In the genomic region with DNA sequence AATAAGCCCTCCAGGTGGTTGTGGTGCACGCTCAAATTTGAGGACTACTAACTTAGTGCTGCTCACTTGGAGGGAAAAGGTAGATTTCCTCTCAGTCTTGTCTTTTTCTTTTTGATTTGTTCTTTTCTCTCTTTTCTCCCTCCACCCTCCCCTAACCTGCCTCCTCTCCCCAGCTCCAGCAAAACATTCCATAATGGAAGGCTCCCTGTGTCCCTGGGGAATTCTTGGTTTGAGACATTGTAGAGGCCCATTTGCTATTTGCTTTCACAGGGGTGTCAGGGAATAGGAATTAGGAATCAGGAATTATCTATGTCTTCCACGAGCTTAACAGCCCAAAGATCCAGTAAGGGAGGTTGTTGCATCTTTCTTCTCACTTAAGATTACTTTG, we compare ENCODE assay signal across 20 cellular contexts.
DNase-seq lines count a peak whose midpoint lies in the region; ATAC-seq, FAIRE-seq and TF ChIP-seq lines count a peak whose summit lies in the region.
"Had no signal": no experiment of that assay in that cellular context is flagged by ENCODE, and none has a peak within 500 bp of the region (broad histone marks: within the 10 kb centered on the region; RNA-seq: fewer than 3 reads in every experiment).

No MANE protein-coding gene starts in this region.

- H3K9me3 Mint-ChIP-seq in activated naive CD8-positive, alpha-beta T cell treated with anti-CD3 and anti-CD28 coated beads for 36 hours = no peaks in the 10 kb centered on the region
- no peaks in the 10 kb centered on the region for H3K9me3 Mint-ChIP-seq in activated naive CD8-positive, alpha-beta T cell treated with anti-CD3 and anti-CD28 coated beads, Interleukin-2, amount 50 U/mL, for 24 hours
- H3K9me3 Mint-ChIP-seq in type B pancreatic cell = no peaks in the 10 kb centered on the region
- H3K9me3 Mint-ChIP-seq: activated naive CD8-positive, alpha-beta T cell treated with anti-CD3 and anti-CD28 coated beads, Interleukin-2, amount 10 ng/mL, durations not matched to agents 7 days and 5 days had no signal

- DNase-seq in activated naive CD8-positive, alpha-beta T cell treated with anti-CD3 and anti-CD28 coated beads for 36 hours = no peak
- DNase-seq in activated naive CD8-positive, alpha-beta T cell treated with anti-CD3 and anti-CD28 coated beads, Interleukin-2, amount 50 U/mL, for 24 hours = no peak
- no peak for DNase-seq in PC-9
- no peak for DNase-seq in kidney
- DNase-seq in type B pancreatic cell (ENCODE audit: extremely low spot score, unreplicated experiment) = no peak
- DNase-seq in hepatic stellate cell (ENCODE audit: low spot score) = no peak
- DNase-seq: activated CD4-positive, CD25-positive, alpha-beta regulatory T cell treated with anti-CD3 and anti-CD28 coated beads, Interleukin-2, amount 50 U/mL, for 72 hours; activated naive CD8-positive, alpha-beta T cell treated with anti-CD3 and anti-CD28 coated beads, Interleukin-2, amount 10 ng/mL, durations not matched to agents 7 days and 5 days; DND-41; dorsolateral prefrontal cortex; NCI-H1092 treated with DMSO at 0.1 percent for 48 hours; NCI-H1930; Peyer's patch; SIG-M5; stimulated activated CD4-positive, alpha-beta T cell treated with anti-CD3 and anti-CD28 coated beads, Interleukin-2, amount 100 ng/mL, for 24 hours had no signal

- no peak overlapping the region for H3K4me3 Mint-ChIP-seq in activated naive CD8-positive, alpha-beta T cell treated with anti-CD3 and anti-CD28 coated beads for 36 hours
- no peak overlapping the region for H3K4me3 Mint-ChIP-seq in activated naive CD8-positive, alpha-beta T cell treated with anti-CD3 and anti-CD28 coated beads, Interleukin-2, amount 50 U/mL, for 24 hours
- H3K4me3 Mint-ChIP-seq in type B pancreatic cell = peak overlapping the region; percentile 48

- no peak overlapping the region for H2AFZ ChIP-seq in PC-9

- POLR2A ChIA-PET in PC-9 (lab: Charles Lee; ENCODE audit: unreplicated experiment) = no interaction called here

- H3K36me3 ChIP-seq in PC-9 (ENCODE audit: low read depth) (no peaks in the 10 kb centered on the region), kidney (ENCODE audit: control insufficient read depth in 1 of 2, insufficient read depth in 2 of 2, low read length in 2 of 2) (no peaks in the 10 kb centered on the region)
- H3K36me3 ChIP-seq: BLaER1 treated with 17β-estradiol and CSF1 and Interleukin-3, amounts not matched to agents 10 nM and 100 nM; HAP-1; Peyer's patch had no signal

- peaks cover 1% of the 10 kb centered on the region for H3K36me3 Mint-ChIP-seq in activated naive CD8-positive, alpha-beta T cell treated with anti-CD3 and anti-CD28 coated beads for 36 hours
- no peaks in the 10 kb centered on the region for H3K36me3 Mint-ChIP-seq in activated naive CD8-positive, alpha-beta T cell treated with anti-CD3 and anti-CD28 coated beads, Interleukin-2, amount 50 U/mL, for 24 hours (ENCODE audit: low read depth)
- peaks cover 3% of the 10 kb centered on the region for H3K36me3 Mint-ChIP-seq in type B pancreatic cell
- H3K36me3 Mint-ChIP-seq: activated naive CD8-positive, alpha-beta T cell treated with anti-CD3 and anti-CD28 coated beads, Interleukin-2, amount 10 ng/mL, durations not matched to agents 7 days and 5 days had no signal

- peak overlapping the region; percentile 72 for H3K27ac Mint-ChIP-seq in activated naive CD8-positive, alpha-beta T cell treated with anti-CD3 and anti-CD28 coated beads for 36 hours
- no peak overlapping the region for H3K27ac Mint-ChIP-seq in activated naive CD8-positive, alpha-beta T cell treated with anti-CD3 and anti-CD28 coated beads, Interleukin-2, amount 50 U/mL, for 24 hours
- peak overlapping the region; percentile 94 for H3K27ac Mint-ChIP-seq in type B pancreatic cell

- H3K9ac ChIP-seq in kidney (ENCODE audit: low read length in 2 of 2) = no peak overlapping the region
- H3K9ac ChIP-seq: BLaER1 treated with 17β-estradiol and CSF1 and Interleukin-3, amounts not matched to agents 10 nM and 100 nM had no signal

- no peak overlapping the region for H3K4me3 ChIP-seq in PC-9
- no peak overlapping the region for H3K4me3 ChIP-seq in kidney (ENCODE audit: low read length in 2 of 2)
- H3K4me3 ChIP-seq: BLaER1 treated with 17β-estradiol and CSF1 and Interleukin-3, amounts not matched to agents 10 nM and 100 nM; dorsolateral prefrontal cortex; HAP-1; Peyer's patch; smooth muscle cell had no signal

- H3K9me3 ChIP-seq in PC-9 (ENCODE audit: insufficient read depth, low read depth) (no peaks in the 10 kb centered on the region), kidney (ENCODE audit: control insufficient read depth in 1 of 2, low read length in 2 of 2) (no peaks in the 10 kb centered on the region)
- H3K9me3 ChIP-seq: BLaER1 treated with 17β-estradiol and CSF1 and Interleukin-3, amounts not matched to agents 10 nM and 100 nM; HAP-1; Peyer's patch had no signal

- no peak for ATAC-seq in activated naive CD8-positive, alpha-beta T cell treated with anti-CD3 and anti-CD28 coated beads, Interleukin-2, amount 50 U/mL, for 24 hours
- no peak for ATAC-seq in HG03520 (IDR thresholded peaks at IDR 0.05; ENCODE audit: unreplicated experiment)

- CTCF ChIA-PET in PC-9 (lab: Charles Lee) = no interaction called here

- H3K27me3 ChIP-seq in PC-9 (ENCODE audit: insufficient read depth, low read depth) = no peaks in the 10 kb centered on the region
- H3K27me3 ChIP-seq: BLaER1 treated with 17β-estradiol and CSF1 and Interleukin-3, amounts not matched to agents 10 nM and 100 nM; dorsolateral prefrontal cortex; Peyer's patch had no signal

- H3F3A ChIP-seq in PC-9 (ENCODE audit: insufficient read depth, low read depth) = peaks cover 22% of the 10 kb centered on the region

- no peaks in the 10 kb centered on the region for H3K79me2 ChIP-seq in PC-9 (ENCODE audit: low read depth)

- no TSS peak for BruUV-seq in PC-9 (replicated peaks; lab: Mats Ljungman, UMichigan)

- H3K4me2 ChIP-seq in PC-9 = peak overlapping the region; percentile 66
- H3K4me2 ChIP-seq: BLaER1 treated with 17β-estradiol and CSF1 and Interleukin-3, amounts not matched to agents 10 nM and 100 nM; smooth muscle cell had no signal

- TF ChIP-seq CTCF in PC-9 (conservative IDR thresholded peaks at IDR 0.05) (no peak), kidney (IDR thresholded peaks at IDR 0.05; ENCODE audit: borderline replicate concordance, extremely low read depth, insufficient read depth) (no peak), type B pancreatic cell (conservative IDR thresholded peaks at IDR 0.05) (no peak)

- H4K20me1 ChIP-seq in PC-9 (ENCODE audit: insufficient read depth) = no peaks in the 10 kb centered on the region
- H4K20me1 ChIP-seq: BLaER1 treated with 17β-estradiol and CSF1 and Interleukin-3, amounts not matched to agents 10 nM and 100 nM had no signal

- peaks cover 25% of the 10 kb centered on the region for H3K4me1 ChIP-seq in PC-9 (replicated peaks; ENCODE audit: insufficient read depth)
- H3K4me1 ChIP-seq in kidney (ENCODE audit: control insufficient read depth in 1 of 2, insufficient read depth in 1 of 2, low read depth in 1 of 2, low read length in 2 of 2) = peaks cover 7 to 9% of the 10 kb centered on the region in 2 donors
- H3K4me1 ChIP-seq: BLaER1 treated with 17β-estradiol and CSF1 and Interleukin-3, amounts not matched to agents 10 nM and 100 nM; HAP-1 had no signal

- peaks cover 57% of the 10 kb centered on the region for H3K27me3 Mint-ChIP-seq in activated naive CD8-positive, alpha-beta T cell treated with anti-CD3 and anti-CD28 coated beads for 36 hours
- peaks cover 24% of the 10 kb centered on the region for H3K27me3 Mint-ChIP-seq in activated naive CD8-positive, alpha-beta T cell treated with anti-CD3 and anti-CD28 coated beads, Interleukin-2, amount 50 U/mL, for 24 hours
- no peaks in the 10 kb centered on the region for H3K27me3 Mint-ChIP-seq in type B pancreatic cell

- FAIRE-seq in kidney (lab: Jason Lieb, UNC) = no peak
- FAIRE-seq: endothelial cell of umbilical vein had no signal

- H3K27ac ChIP-seq in PC-9 (no peak overlapping the region; the same call in 1 of the 2 replicates), kidney (ENCODE audit: low read depth in 2 of 2, low read length in 2 of 2) (peak overlapping the region; percentile 55 to 78)
- H3K27ac ChIP-seq: BLaER1 treated with 17β-estradiol and CSF1 and Interleukin-3, amounts not matched to agents 10 nM and 100 nM; dorsolateral prefrontal cortex had no signal

- H3K9me2 ChIP-seq in PC-9 (ENCODE audit: insufficient read depth) = no peaks in the 10 kb centered on the region

- intact Hi-C loops in PC-9 (cut with micrococcal nuclease; ENCODE audit: unreplicated experiment) (loop anchor here (2.0 kb wide), 1 partner anchor 33 kb away; no protein-coding TSS in a partner anchor), kidney (cut with DNase I) (no loop called here)

- H3K4me1 Mint-ChIP-seq in activated naive CD8-positive, alpha-beta T cell treated with anti-CD3 and anti-CD28 coated beads for 36 hours = peaks cover 28% of the 10 kb centered on the region
- peaks cover 27% of the 10 kb centered on the region for H3K4me1 Mint-ChIP-seq in activated naive CD8-positive, alpha-beta T cell treated with anti-CD3 and anti-CD28 coated beads, Interleukin-2, amount 50 U/mL, for 24 hours
- peaks cover 22% of the 10 kb centered on the region for H3K4me1 Mint-ChIP-seq in type B pancreatic cell (ENCODE audit: unreplicated experiment)
